In genomic region chr1:197397899-197398298, GRCh38 we compare ENCODE assay signal across 2 cellular contexts.
TF ChIP-seq lines count a peak whose summit lies in the region.

No MANE protein-coding gene starts in this region.

TF ChIP-seq in A549, 52 proteins besides CTCF, POLR2A, EP300 and RAD21:
- TF ChIP-seq ELK1 (IDR thresholded peaks at IDR 0.05; ENCODE audit: low read depth, low read length) (no peak), MAFK (IDR thresholded peaks at IDR 0.05; ENCODE audit: partially characterized antibody) (peak; percentile 84)

TF ChIP-seq in H1, 55 proteins besides CTCF, POLR2A, EP300 and RAD21 (continued from another document):
- TF ChIP-seq GABPA (IDR thresholded peaks at IDR 0.05; ENCODE audit: borderline replicate concordance, insufficient read depth, low read length) (no peak), TBP (IDR thresholded peaks at IDR 0.05; ENCODE audit: low read depth, low read length) (no peak), CREB1 (IDR thresholded peaks at IDR 0.05) (no peak), SP2 (IDR thresholded peaks at IDR 0.05; ENCODE audit: low read length) (no peak)
- TF ChIP-seq, protein P1, sequence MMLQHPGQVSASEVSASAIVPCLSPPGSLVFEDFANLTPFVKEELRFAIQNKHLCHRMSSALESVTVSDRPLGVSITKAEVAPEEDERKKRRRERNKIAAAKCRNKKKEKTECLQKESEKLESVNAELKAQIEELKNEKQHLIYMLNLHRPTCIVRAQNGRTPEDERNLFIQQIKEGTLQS (IDR thresholded peaks at IDR 0.05; ENCODE audit: insufficient read depth, low read depth, low read length): no peak
